Comparison of ENCODE assay signal across 19 cellular contexts in the genomic region with DNA sequence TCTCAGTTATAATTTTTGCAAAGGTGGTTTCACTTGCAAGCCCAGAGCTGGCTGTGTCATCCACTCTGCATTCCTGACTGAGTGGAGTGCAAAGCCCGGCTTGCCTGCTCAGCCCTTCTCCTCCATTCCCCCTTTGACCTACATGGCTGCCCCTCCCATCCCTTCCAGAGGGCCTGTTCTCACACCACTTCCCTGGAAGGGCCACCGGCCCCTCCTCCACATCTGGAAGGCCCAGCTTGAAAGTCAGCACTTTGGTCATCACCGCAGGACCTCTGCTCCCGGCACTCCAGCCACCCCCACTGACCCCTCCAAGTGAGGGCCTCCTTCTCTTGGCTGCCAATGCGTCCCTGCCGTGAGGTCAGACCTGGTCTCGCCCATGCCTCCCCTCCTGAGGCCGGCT.
DNase-seq lines count a peak whose midpoint lies in the region; ATAC-seq, FAIRE-seq and TF ChIP-seq lines count a peak whose summit lies in the region.
"Had no signal": no experiment of that assay in that cellular context is flagged by ENCODE, and none has a peak within 500 bp of the region (broad histone marks: within the 10 kb centered on the region; RNA-seq: fewer than 3 reads in every experiment).

No MANE protein-coding gene starts in this region.

- H3K4me1 ChIP-seq in lower lobe of right lung (no peaks in the 10 kb centered on the region), thyroid gland (peaks cover 16 to 22% of the 10 kb centered on the region in 2 donors)
- H3K4me1 ChIP-seq: psoas muscle had no signal

- intact Hi-C loops in lower lobe of right lung (cut with DNase I), result no loop called here
- intact Hi-C loops in thyroid gland (cut with DNase I), result no loop called here

- peaks cover 5% of the 10 kb centered on the region for H3K36me3 Mint-ChIP-seq in HFFc6 (ENCODE audit: low read depth)

- H3K4me1 Mint-ChIP-seq in HFFc6 (ENCODE audit: low read depth), result peaks cover 27% of the 10 kb centered on the region

- H3K9me3 ChIP-seq in lower lobe of right lung (no peaks in the 10 kb centered on the region), thyroid gland (no peaks in the 10 kb centered on the region)
- H3K9me3 ChIP-seq: breast epithelium, gastroesophageal sphincter, psoas muscle had no signal

- FAIRE-seq in GM12891 (lab: Jason Lieb, UNC) (no peak), GM19239 (lab: Jason Lieb, UNC) (no peak)
- FAIRE-seq: islet of Langerhans had no signal

- H3K27ac ChIP-seq in lower lobe of right lung (no peak overlapping the region), thyroid gland (peak overlapping the region; percentile 53 to 70 (median 62))
- H3K27ac ChIP-seq: breast epithelium, C4-2B, gastroesophageal sphincter, psoas muscle had no signal

- ATAC-seq in lower lobe of right lung, result peak; percentile 74 to 77
- no peak for ATAC-seq in GM19324 (IDR thresholded peaks at IDR 0.05; ENCODE audit: low FRiP score, unreplicated experiment)
- ATAC-seq: gastroesophageal sphincter, psoas muscle had no signal

- peaks cover 10% of the 10 kb centered on the region for H3K27me3 Mint-ChIP-seq in HFFc6 (ENCODE audit: insufficient read depth)

- no peaks in the 10 kb centered on the region for H3K36me3 ChIP-seq in lower lobe of right lung
- no peaks in the 10 kb centered on the region for H3K36me3 ChIP-seq in thyroid gland
- H3K36me3 ChIP-seq: breast epithelium, gastroesophageal sphincter had no signal

- TF ChIP-seq POLR2A in thyroid gland (IDR thresholded peaks at IDR 0.05) (no peak), GM12891 (IDR thresholded peaks at IDR 0.05; ENCODE audit: low read depth, low read length) (no peak)

- peaks cover 6% of the 10 kb centered on the region for H3K9me3 Mint-ChIP-seq in HFFc6

- DNase-seq in HFFc6 (peak; percentile 8), epithelial cell of esophagus (ENCODE audit: low read depth) (peak; percentile 38), lower lobe of right lung (no peak), thyroid gland (peak; percentile 73 to 77), GM12891 (ENCODE audit: insufficient read length, low spot score) (no peak), GM19239 (ENCODE audit: insufficient read length, low spot score) (no peak)
- DNase-seq: activated CD4-positive, alpha-beta T cell treated with anti-CD3 and anti-CD28 coated beads for 4 hours; activated CD8-positive, alpha-beta memory T cell treated with anti-CD3 and anti-CD28 coated beads, Interleukin-2, amount 50 U/mL, for 48 hours; activated naive CD4-positive, alpha-beta T cell treated with anti-CD3 and anti-CD28 coated beads for 36 hours; DMS153; NCI-H1694; NCI-H446 treated with DMSO at 0.1 percent for 48 hours; psoas muscle; stimulated activated CD4-positive, alpha-beta T cell treated with anti-CD3 and anti-CD28 coated beads, Interleukin-1b, Interleukin-23, amount 100 ng/mL, for 48 hours had no signal

- H3K27me3 ChIP-seq in lower lobe of right lung (ENCODE audit: low read depth), result peaks cover 4% of the 10 kb centered on the region
- H3K27me3 ChIP-seq in thyroid gland, result no peaks in the 10 kb centered on the region
- H3K27me3 ChIP-seq: breast epithelium, gastroesophageal sphincter had no signal

- no peak for TF ChIP-seq CTCF in HFFc6 (IDR thresholded peaks at IDR 0.05)
- TF ChIP-seq CTCF in epithelial cell of esophagus (IDR thresholded peaks at IDR 0.05; ENCODE audit: insufficient read depth, low read depth, low read length, missing control alignments), result no peak
- TF ChIP-seq CTCF in lower lobe of right lung (IDR thresholded peaks at IDR 0.05), result no peak
- no peak for TF ChIP-seq CTCF in thyroid gland (IDR thresholded peaks at IDR 0.05)

- WGBS in thyroid gland, 2 donors, result 40 to 45% methylated on average over 8 of the region's 8 CpGs

- no peak overlapping the region for H3K4me3 Mint-ChIP-seq in HFFc6
- H3K4me3 Mint-ChIP-seq: activated naive CD4-positive, alpha-beta T cell treated with anti-CD3 and anti-CD28 coated beads for 36 hours had no signal

- H3K27ac Mint-ChIP-seq in HFFc6, result no peak overlapping the region
- H3K27ac Mint-ChIP-seq: activated naive CD4-positive, alpha-beta T cell treated with anti-CD3 and anti-CD28 coated beads for 36 hours had no signal

- H3K4me3 ChIP-seq in epithelial cell of esophagus (ENCODE audit: low read length) (no peak overlapping the region), lower lobe of right lung (no peak overlapping the region), thyroid gland (replicated peaks in 1 of 3) (no peak overlapping the region)
- H3K4me3 ChIP-seq: breast epithelium, gastroesophageal sphincter, psoas muscle had no signal

TF ChIP-seq in GM12891, 5 proteins besides CTCF, POLR2A, EP300 and RAD21:
- TF ChIP-seq POU2F2 (IDR thresholded peaks at IDR 0.05; ENCODE audit: low read depth, low read length) (no peak), SPI1 (IDR thresholded peaks at IDR 0.05; ENCODE audit: low read depth, low read length) (no peak), PAX5 (IDR thresholded peaks at IDR 0.05; ENCODE audit: insufficient read depth, low read length, severe bottlenecking) (no peak), POLR2AphosphoS5 (IDR thresholded peaks at IDR 0.05; ENCODE audit: low read depth, low read length) (no peak), TAF1 (IDR thresholded peaks at IDR 0.05; ENCODE audit: low read depth, low read length) (no peak)

Comparison
In these comparisons a context has a peak if more than half of its experiments do, and no peak if none do; other contexts are left out.
1. DNase-seq: peak in HFFc6 (single experiment), epithelial cell of esophagus (single experiment) and thyroid gland (2 of 2); none in lower lobe of right lung (single experiment), GM12891 (single experiment) and GM19239 (single experiment).